ENCODE assay signal across 10 cellular contexts in genomic region chr6:30688569-30688968, GRCh38. TPM values are rescaled to one million over a fixed set of nuclear protein-coding genes. Genes with fewer than 3 reads are reported as not detected.
DNase-seq lines count a peak whose midpoint lies in the region; ATAC-seq and TF ChIP-seq lines count a peak whose summit lies in the region.
"Had no signal": no experiment of that assay in that cellular context is flagged by ENCODE, and none has a peak within 500 bp of the region (broad histone marks: within the 10 kb centered on the region; RNA-seq: fewer than 3 reads in every experiment).

No MANE protein-coding gene starts in this region.

- H3K4me3 ChIP-seq in GM12875 (ENCODE audit: low read depth, low read length) (peak overlapping the region; percentile 76), RWPE2 (ENCODE audit: severe bottlenecking) (no peak overlapping the region), fibroblast of mammary gland (ENCODE audit: control insufficient read depth, low read depth, low read length) (peak overlapping the region; percentile 92), spleen (peak overlapping the region in 7 of 8 donors; percentile 90 to 99 (median 95)), H7 (ENCODE audit: insufficient read depth, low read depth, low read length) (no peak overlapping the region)
- H3K4me3 ChIP-seq: mucosa of descending colon had no signal

- TF ChIP-seq CTCF in GM12875 (IDR thresholded peaks at IDR 0.05; ENCODE audit: borderline replicate concordance, insufficient read depth, low read depth, low read length), result 0 out of 2 replicates have a peak, but pooled peaks have one; percentile 5
- no peak for TF ChIP-seq CTCF in RWPE2 (IDR thresholded peaks at IDR 0.05; ENCODE audit: poor library complexity, severe bottlenecking)
- TF ChIP-seq CTCF in fibroblast of mammary gland (conservative IDR thresholded peaks at IDR 0.05; ENCODE audit: control insufficient read depth, insufficient read depth, low read depth, low read length), result no peak
- TF ChIP-seq CTCF in spleen (IDR thresholded peaks at IDR 0.05 in 8 of 11, conservative IDR thresholded peaks at IDR 0.05 in 3 of 11), result no peak

- ATAC-seq in RWPE2 (ENCODE audit: low read depth) (no peak), left lobe of liver (no peak)
- ATAC-seq: mucosa of descending colon had no signal

- no peaks in the 10 kb centered on the region for H3K9me3 ChIP-seq in RWPE2 (ENCODE audit: severe bottlenecking)
- H3K9me3 ChIP-seq in spleen, result no peaks in the 10 kb centered on the region
- H3K9me3 ChIP-seq: mucosa of descending colon had no signal

- peaks cover 17% of the 10 kb centered on the region for H3K36me3 ChIP-seq in RWPE2 (ENCODE audit: low read depth)
- H3K36me3 ChIP-seq in spleen, result peaks cover 0 to 7% (median 0%) of the 10 kb centered on the region in 6 donors
- no peaks in the 10 kb centered on the region for H3K36me3 ChIP-seq in H7 (replicated peaks; ENCODE audit: control insufficient read depth, insufficient read depth, low read length)

- intact Hi-C loops in spleen (cut with DNase I; ENCODE audit: low total_unique reads), result no loop called here

- WGBS in spleen, 5 donors, result 45 to 74% (median 69%) methylated on average over 9 of the region's 9 CpGs

- no peaks in the 10 kb centered on the region for H3K27me3 ChIP-seq in RWPE2 (ENCODE audit: insufficient read depth, poor library complexity, severe bottlenecking)
- no peaks in the 10 kb centered on the region for H3K27me3 ChIP-seq in spleen (replicated peaks in 1 of 7)
- H3K27me3 ChIP-seq in H7 (ENCODE audit: control insufficient read depth, insufficient read depth, low read length), result no peaks in the 10 kb centered on the region

- H3K4me1 ChIP-seq in RWPE2 (ENCODE audit: insufficient read depth, poor library complexity, severe bottlenecking) (peaks cover 7% of the 10 kb centered on the region), spleen (peaks cover 34 to 66% (median 48%) of the 10 kb centered on the region in 6 donors)

- no peak for DNase-seq in RWPE2 (ENCODE audit: low spot score)
- DNase-seq in fibroblast of mammary gland (ENCODE audit: low read depth), result no peak
- peak; percentile 88 for DNase-seq in spleen
- DNase-seq in H7, result no peak
- no peak for DNase-seq in NCI-H146 treated with DMSO at 0.1 percent for 48 hours (lab: John Stamatoyannopoulos, UW; ENCODE audit: unreplicated experiment)
- no peak for DNase-seq in iPS-NIHi7 (ENCODE audit: extremely low spot score)
- no peak for DNase-seq in left lobe of liver (ENCODE audit: low spot score)
- DNase-seq: HCEC 1CT had no signal

- no peak for TF ChIP-seq POLR2A in spleen (IDR thresholded peaks at IDR 0.05)

- peak overlapping the region; percentile 95 for H3K27ac ChIP-seq in RWPE2 (ENCODE audit: poor library complexity, severe bottlenecking)
- peak overlapping the region; percentile 93 to 100 (median 98) for H3K27ac ChIP-seq in spleen

RNA-seq across cellular contexts. Expression of gene PPP1R18, which starts 2.1 kb away (rescaled TPM):
- total RNA-seq in spleen (100 to 1,000 TPM; 128 to 187 (median 150) TPM), left lobe of liver (10.6 TPM)
- 100 to 1,000 TPM; 153 to 188 (median 186) TPM for polyA plus RNA-seq in spleen
- 48.2 and 55.7 TPM in 2 replicates for total RNA-seq in H7 (2014; rRNA removed; shearing (Covaris generic))

RNA-seq across cellular contexts. Expression of gene NRM, which starts 2.2 kb away (rescaled TPM):
- 10 to 100 TPM in 6 of 7 donors, 1 to 10 TPM in 1; 9.8 to 13.8 (median 11.0) TPM for total RNA-seq in spleen
- 10 to 100 TPM; 14.1 to 19.6 (median 17.7) TPM for polyA plus RNA-seq in spleen
- total RNA-seq in H7 (2014; rRNA removed; shearing (Covaris generic)), result 20.7 and 23.8 TPM in 2 replicates
- 1.8 TPM for total RNA-seq in left lobe of liver

RNA-seq across cellular contexts. Expression of gene DHX16, which starts 15.8 kb away (rescaled TPM):
- total RNA-seq in spleen, result 10 to 100 TPM; 30.0 to 39.6 (median 35.4) TPM
- polyA plus RNA-seq in spleen, result 10 to 100 TPM; 21.7 to 39.7 (median 33.8) TPM
- total RNA-seq in H7 (2014; rRNA removed; shearing (Covaris generic)), result 39.2 and 45.3 TPM in 2 replicates
- total RNA-seq in left lobe of liver, result 15.2 TPM

RNA-seq across cellular contexts. Expression of gene MDC1, which starts 28.5 kb away (rescaled TPM):
- total RNA-seq in spleen (10 to 100 TPM; 20.8 to 47.7 (median 39.0) TPM), left lobe of liver (13.7 TPM)
- 10 to 100 TPM in 2 of 3 donors, 1 to 10 TPM in 1; 7.8 to 18.2 (median 16.5) TPM for polyA plus RNA-seq in spleen
- 25.5 and 29.1 TPM in 2 replicates for total RNA-seq in H7 (2014; rRNA removed; shearing (Covaris generic))

RNA-seq across cellular contexts. Expression of gene TUBB, which starts 31.6 kb away (rescaled TPM):
- 100 to 1,000 TPM; 189 to 344 (median 272) TPM for total RNA-seq in spleen
- polyA plus RNA-seq in spleen, result 100 to 1,000 TPM; 109 to 203 (median 182) TPM
- total RNA-seq in H7 (2014; rRNA removed; shearing (Covaris generic)), result 1,911 and 2,101 TPM in 2 replicates
- 219 TPM for total RNA-seq in left lobe of liver

Comparison
In these comparisons a context has a peak if more than half of its experiments do, and no peak if none do; other contexts are left out.
1. H3K4me3 ChIP-seq: peak in GM12875 (single experiment), fibroblast of mammary gland (single experiment) and spleen (7 of 8); none in RWPE2 (single experiment) and H7 (single experiment).